18 cellular contexts compared by ENCODE assay signal in the genomic region with DNA sequence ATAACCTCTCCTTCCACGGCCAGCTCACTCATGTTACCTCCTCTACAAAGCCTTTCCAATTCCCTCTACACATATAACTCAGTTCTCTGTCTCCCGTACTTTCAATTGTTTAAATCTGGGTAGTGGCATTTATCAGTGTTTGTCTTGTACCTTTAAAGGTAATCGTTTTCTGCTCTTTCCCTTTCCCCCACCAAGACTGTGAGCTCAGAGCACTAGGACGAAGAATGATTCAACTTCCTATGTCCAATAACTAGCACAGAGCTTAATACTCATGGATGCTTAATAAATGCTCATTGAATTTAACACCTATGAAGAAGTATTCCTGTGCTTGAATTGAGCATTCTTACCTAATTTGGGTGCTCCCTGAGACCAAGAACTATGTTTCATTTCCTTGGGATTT. TPM values are rescaled to one million over a fixed set of nuclear protein-coding genes. Genes with fewer than 3 reads are reported as not detected.
DNase-seq lines count a peak whose midpoint lies in the region; ATAC-seq and TF ChIP-seq lines count a peak whose summit lies in the region.
"Had no signal": no experiment of that assay in that cellular context is flagged by ENCODE, and none has a peak within 500 bp of the region (broad histone marks: within the 10 kb centered on the region; RNA-seq: fewer than 3 reads in every experiment).

No MANE protein-coding gene starts in this region.

- H3K4me3 Mint-ChIP-seq in HFFc6: peak overlapping the region; percentile 47
- H3K4me3 Mint-ChIP-seq: CD4-positive, CD25-positive, alpha-beta regulatory T cell; GM23338 had no signal

- H3K4me1 ChIP-seq in right atrium auricular region (no peaks in the 10 kb centered on the region), prostate gland (replicated peaks) (no peaks in the 10 kb centered on the region)
- H3K4me1 ChIP-seq: A549 had no signal

- 45% methylated on average over 4 of the region's 4 CpGs for WGBS in prostate gland

- no peaks in the 10 kb centered on the region for H3K36me3 ChIP-seq in brain microvascular endothelial cell (replicated peaks)
- no peaks in the 10 kb centered on the region for H3K36me3 ChIP-seq in right atrium auricular region
- no peaks in the 10 kb centered on the region for H3K36me3 ChIP-seq in prostate gland

- ATAC-seq in GM18505 (IDR thresholded peaks at IDR 0.05; ENCODE audit: unreplicated experiment): no peak
- ATAC-seq: A549 had no signal

- peaks cover 28% of the 10 kb centered on the region for H3K4me1 Mint-ChIP-seq in HFFc6 (ENCODE audit: low read depth)
- H3K4me1 Mint-ChIP-seq: CD4-positive, CD25-positive, alpha-beta regulatory T cell; GM23338 had no signal

- TF ChIP-seq POLR2A in GM18505 (IDR thresholded peaks at IDR 0.05; ENCODE audit: borderline replicate concordance, extremely low read depth, insufficient read depth, insufficient read length) (no peak), prostate gland (IDR thresholded peaks at IDR 0.05) (no peak)

- H3K9me3 Mint-ChIP-seq in HFFc6: no peaks in the 10 kb centered on the region
- H3K9me3 Mint-ChIP-seq: GM23338 had no signal

- in situ Hi-C loops in brain microvascular endothelial cell (cut with HindIII; ENCODE audit: low pct_ligation_motif_present, low sequenced_read_pairs): no loop called here

- peaks cover 21% of the 10 kb centered on the region for H3K27me3 Mint-ChIP-seq in HFFc6 (ENCODE audit: insufficient read depth)

- DNase-seq in ELR (ENCODE audit: low read depth): peak; percentile 47
- DNase-seq in HFFc6: no peak
- DNase-seq in brain microvascular endothelial cell: no peak
- peak; percentile 0 to 34 for DNase-seq in foreskin fibroblast
- DNase-seq in right atrium auricular region (ENCODE audit: low spot score): no peak
- DNase-seq in prostate gland (ENCODE audit: low spot score): no peak
- no peak for DNase-seq in NCI-H2171 (lab: John Stamatoyannopoulos, UW)
- DNase-seq: CD4-positive, CD25-positive, alpha-beta regulatory T cell; Kasumi-1; NCI-H1694; NCI-H2081; NCI-H526; Right ventricle myocardium superior had no signal

- no peaks in the 10 kb centered on the region for H3K27me3 ChIP-seq in brain microvascular endothelial cell (replicated peaks)
- H3K27me3 ChIP-seq in right atrium auricular region: no peaks in the 10 kb centered on the region
- no peaks in the 10 kb centered on the region for H3K27me3 ChIP-seq in prostate gland (replicated peaks; ENCODE audit: insufficient read depth)

- no peak overlapping the region for H3K27ac Mint-ChIP-seq in HFFc6
- H3K27ac Mint-ChIP-seq: CD4-positive, CD25-positive, alpha-beta regulatory T cell; GM23338 had no signal

- TF ChIP-seq CTCF in HFFc6 (IDR thresholded peaks at IDR 0.05): no peak
- TF ChIP-seq CTCF in brain microvascular endothelial cell (IDR thresholded peaks at IDR 0.05; ENCODE audit: low read depth, low read length, missing control alignments): no peak
- TF ChIP-seq CTCF in foreskin fibroblast (IDR thresholded peaks at IDR 0.05; ENCODE audit: low read depth, low read length): no peak
- no peak for TF ChIP-seq CTCF in right atrium auricular region (IDR thresholded peaks at IDR 0.05)
- no peak for TF ChIP-seq CTCF in prostate gland (IDR thresholded peaks at IDR 0.05)

- intact Hi-C loops in prostate gland (cut with DNase I): no loop called here

- no peaks in the 10 kb centered on the region for H3K36me3 Mint-ChIP-seq in HFFc6 (ENCODE audit: low read depth)
- H3K36me3 Mint-ChIP-seq: CD4-positive, CD25-positive, alpha-beta regulatory T cell had no signal

- H3K27ac ChIP-seq in brain microvascular endothelial cell (peak overlapping the region; percentile 19), right atrium auricular region (no peak overlapping the region), prostate gland (no peak overlapping the region)
- H3K27ac ChIP-seq: A549 had no signal

- H3K9me3 ChIP-seq in right atrium auricular region: no peaks in the 10 kb centered on the region
- H3K9me3 ChIP-seq in prostate gland: no peaks in the 10 kb centered on the region
- H3K9me3 ChIP-seq: A549 had no signal

- no peak overlapping the region for H3K4me3 ChIP-seq in brain microvascular endothelial cell (ENCODE audit: low read depth, low read length)
- H3K4me3 ChIP-seq in foreskin fibroblast (ENCODE audit: low read depth in 1 of 2, low read length in 2 of 2): no peak overlapping the region
- no peak overlapping the region for H3K4me3 ChIP-seq in right atrium auricular region
- H3K4me3 ChIP-seq in prostate gland: no peak overlapping the region
- H3K4me3 ChIP-seq: A549, GM23338 had no signal

RNA-seq across cellular contexts. Expression of a gene that starts 30.7 kb away (rescaled TPM):
- not detected for total RNA-seq in HFFc6 (2021; fragmentation: NEBNext Ultra II Directional; extraction: Animal tissue kit (Norgen Biotek cat#: 25700))
- not detected for total RNA-seq in right atrium auricular region
- total RNA-seq in prostate gland: not detected
- total RNA-seq: CD4-positive, CD25-positive, alpha-beta regulatory T cell; GM23338; MCF 10A; OCI-LY7; Right ventricle myocardium superior had no signal

Comparison
In these comparisons a context has a peak if more than half of its experiments do, and no peak if none do; other contexts are left out.
1. DNase-seq: peak in ELR (single experiment) and foreskin fibroblast (2 of 2); none in HFFc6 (single experiment), brain microvascular endothelial cell (single experiment), right atrium auricular region (single experiment), prostate gland (single experiment) and NCI-H2171 (single experiment).